In genomic region chr6:38187285-38187684, GRCh38 we compare ENCODE assay signal across 21 cellular contexts.
DNase-seq lines count a peak whose midpoint lies in the region; ATAC-seq and FAIRE-seq lines count a peak whose summit lies in the region.
"Had no signal": no experiment of that assay in that cellular context is flagged by ENCODE, and none has a peak within 500 bp of the region (broad histone marks: within the 10 kb centered on the region; RNA-seq: fewer than 3 reads in every experiment).

No MANE protein-coding gene starts in this region.

- no peak overlapping the region for H3K27ac Mint-ChIP-seq in activated CD8-positive, alpha-beta memory T cell treated with anti-CD3 and anti-CD28 coated beads, Interleukin-2, amount 10 ng/mL, durations not matched to agents 7 days and 5 days
- H3K27ac Mint-ChIP-seq: CD14-positive monocyte; memory B cell; natural killer cell; stimulated activated naive B cell treated with anti-CD40 and anti-IgM and Interleukin-4, amounts not matched to agents 10 μg/mL and 1 μg/mL and 100 μg/mL, for 72 hours had no signal

- no peak for FAIRE-seq in urothelium cell line (lab: Jason Lieb, UNC)
- FAIRE-seq: keratinocyte had no signal

- H3K27me3 Mint-ChIP-seq in activated CD8-positive, alpha-beta memory T cell treated with anti-CD3 and anti-CD28 coated beads, Interleukin-2, amount 10 ng/mL, durations not matched to agents 7 days and 5 days: no peaks in the 10 kb centered on the region
- H3K27me3 Mint-ChIP-seq: memory B cell; stimulated activated naive B cell treated with anti-CD40 and anti-IgM and Interleukin-4, amounts not matched to agents 10 μg/mL and 1 μg/mL and 100 μg/mL, for 72 hours had no signal

- CTCF ChIA-PET in activated CD8-positive, alpha-beta memory T cell treated with anti-CD3 and anti-CD28 coated beads, Interleukin-2, amount 10 ng/mL, durations not matched to agents 7 days and 5 days (lab: Charles Lee): interaction anchor here (0.6 kb wide), 1 partner anchor 285 kb away, joined by 3 read pairs; no protein-coding TSS in a partner anchor

- DNase-seq in activated CD8-positive, alpha-beta memory T cell treated with anti-CD3 and anti-CD28 coated beads, Interleukin-2, amount 10 ng/mL, durations not matched to agents 7 days and 5 days: peak; percentile 31
- no peak for DNase-seq in activated CD8-positive, alpha-beta memory T cell treated with anti-CD3 and anti-CD28 coated beads, Interleukin-2, amount 50 U/mL, for 4 hours
- DNase-seq in caudate nucleus (lab: John Stamatoyannopoulos, UW): peak in 1 of 61 donors; percentile 13
- peak; percentile 46 for DNase-seq in left kidney (ENCODE audit: low read depth, low spot score)
- no peak for DNase-seq in urothelium cell line (ENCODE audit: low spot score)
- no peak for DNase-seq in DMS79 treated with DMSO at 0.1 percent for 48 hours (lab: John Stamatoyannopoulos, UW)
- no peak for DNase-seq in SHP77 treated with DMSO at 0.1 percent for 48 hours (lab: John Stamatoyannopoulos, UW)
- no peak for DNase-seq in germinal center (ENCODE audit: low spot score)
- DNase-seq: activated CD4-positive, CD25-positive, alpha-beta regulatory T cell; esophagus squamous epithelium; natural killer cell; NCI-H1694 treated with DMSO at 0.1 percent for 48 hours; NCI-H510A treated with DMSO at 0.1 percent for 48 hours; retina; stimulated activated naive B cell treated with anti-CD40 and anti-IgM and Interleukin-4, amounts not matched to agents 10 μg/mL and 1 μg/mL and 100 μg/mL, for 72 hours; T-helper 2 cell; thyroid gland had no signal

- ATAC-seq in activated CD8-positive, alpha-beta memory T cell treated with anti-CD3 and anti-CD28 coated beads, Interleukin-2, amount 10 ng/mL, durations not matched to agents 7 days and 5 days: no peak
- ATAC-seq: natural killer cell; Right ventricle myocardium inferior; stimulated activated naive B cell treated with anti-CD40 and anti-IgM and Interleukin-4, amounts not matched to agents 10 μg/mL and 1 μg/mL and 100 μg/mL, for 72 hours had no signal

- no peaks in the 10 kb centered on the region for H3K9me3 Mint-ChIP-seq in activated CD8-positive, alpha-beta memory T cell treated with anti-CD3 and anti-CD28 coated beads, Interleukin-2, amount 10 ng/mL, durations not matched to agents 7 days and 5 days (ENCODE audit: low read depth)
- H3K9me3 Mint-ChIP-seq: CD14-positive monocyte; memory B cell; natural killer cell; stimulated activated naive B cell treated with anti-CD40 and anti-IgM and Interleukin-4, amounts not matched to agents 10 μg/mL and 1 μg/mL and 100 μg/mL, for 72 hours had no signal

- H3K4me3 Mint-ChIP-seq in activated CD8-positive, alpha-beta memory T cell treated with anti-CD3 and anti-CD28 coated beads, Interleukin-2, amount 10 ng/mL, durations not matched to agents 7 days and 5 days: no peak overlapping the region
- H3K4me3 Mint-ChIP-seq: CD14-positive monocyte; memory B cell; natural killer cell; stimulated activated naive B cell treated with anti-CD40 and anti-IgM and Interleukin-4, amounts not matched to agents 10 μg/mL and 1 μg/mL and 100 μg/mL, for 72 hours had no signal

- H3K4me1 Mint-ChIP-seq in activated CD8-positive, alpha-beta memory T cell treated with anti-CD3 and anti-CD28 coated beads, Interleukin-2, amount 10 ng/mL, durations not matched to agents 7 days and 5 days: no peaks in the 10 kb centered on the region
- H3K4me1 Mint-ChIP-seq: CD14-positive monocyte; stimulated activated naive B cell treated with anti-CD40 and anti-IgM and Interleukin-4, amounts not matched to agents 10 μg/mL and 1 μg/mL and 100 μg/mL, for 72 hours had no signal

- no peaks in the 10 kb centered on the region for H3K36me3 Mint-ChIP-seq in activated CD8-positive, alpha-beta memory T cell treated with anti-CD3 and anti-CD28 coated beads, Interleukin-2, amount 10 ng/mL, durations not matched to agents 7 days and 5 days
- H3K36me3 Mint-ChIP-seq: natural killer cell had no signal

- peak overlapping the region; percentile 44 for H3K27ac ChIP-seq in caudate nucleus (ENCODE audit: low read depth, low read length)
- H3K27ac ChIP-seq: esophagus squamous epithelium, thyroid gland had no signal

Comparison
In these comparisons a context has a peak if more than half of its experiments do, and no peak if none do; other contexts are left out.
1. DNase-seq: peak in activated CD8-positive, alpha-beta memory T cell treated with anti-CD3 and anti-CD28 coated beads, Interleukin-2, amount 10 ng/mL, durations not matched to agents 7 days and 5 days (single experiment) and left kidney (single experiment); none in activated CD8-positive, alpha-beta memory T cell treated with anti-CD3 and anti-CD28 coated beads, Interleukin-2, amount 50 U/mL, for 4 hours (single experiment), urothelium cell line (single experiment), DMS79 treated with DMSO at 0.1 percent for 48 hours (single experiment), SHP77 treated with DMSO at 0.1 percent for 48 hours (single experiment) and germinal center (single experiment).